ENCODE assay signal across 1 cellular context in genomic region chr11:112025682-112026081, GRCh38.
TF ChIP-seq lines count a peak whose summit lies in the region.

No MANE protein-coding gene starts in this region.

TF ChIP-seq in SK-N-SH treated with all-trans-retinoic acid at 6 μM for 48 hours, 23 proteins besides CTCF, POLR2A, EP300 and RAD21 (continued from another document):
- TF ChIP-seq CREB5 (CRISPR knock-in tag; IDR thresholded peaks at IDR 0.05; ENCODE audit: low read depth): no peak
- TF ChIP-seq BACH2 (CRISPR knock-in tag; IDR thresholded peaks at IDR 0.05; ENCODE audit: borderline replicate concordance): no peak
- no peak for TF ChIP-seq ARNTL (CRISPR knock-in tag; IDR thresholded peaks at IDR 0.05; ENCODE audit: borderline replicate concordance, low read depth)
- TF ChIP-seq OSR1 (CRISPR knock-in tag; IDR thresholded peaks at IDR 0.05): no peak
- TF ChIP-seq TOX (CRISPR knock-in tag; IDR thresholded peaks at IDR 0.05; ENCODE audit: borderline replicate concordance): no peak
- no peak for TF ChIP-seq ZC3H10 (CRISPR knock-in tag; IDR thresholded peaks at IDR 0.05)
- no peak for TF ChIP-seq GLIS3 (CRISPR knock-in tag; IDR thresholded peaks at IDR 0.05)
- no peak for TF ChIP-seq RARB (CRISPR knock-in tag; IDR thresholded peaks at IDR 0.05)
- TF ChIP-seq CSDC2 (CRISPR knock-in tag; IDR thresholded peaks at IDR 0.05): no peak
